Comparison of ENCODE assay signal across 8 cellular contexts in genomic region chr10:110304780-110305421, GRCh38. TPM values are rescaled to one million over a fixed set of nuclear protein-coding genes. Genes with fewer than 3 reads are reported as not detected.
DNase-seq lines count a peak whose midpoint lies in the region; ATAC-seq, FAIRE-seq and TF ChIP-seq lines count a peak whose summit lies in the region.

Gene SMNDC1 (minus strand): TSS chr10:110304920. CDS start chr10:110303587, 1,333 bp downstream.

- FAIRE-seq in D721Med (lab: Jason Lieb, UNC) = no peak

- CTCF ChIA-PET in OCI-LY7 (lab: Charles Lee; ENCODE audit: unreplicated experiment) = interaction anchor here (0.5 to 1.1 kb wide), 4 partner anchors 46 to 242 kb away, joined by 3 to 6 read pairs (median 4); no protein-coding TSS in a partner anchor

- H3K36me3 ChIP-seq in OCI-LY7 (ENCODE audit: insufficient read depth, low read length) = peaks cover 40% of the 10 kb centered on the region

- no peaks in the 10 kb centered on the region for H3K9me3 ChIP-seq in OCI-LY7 (ENCODE audit: low read length)

- ATAC-seq in GM21526 (IDR thresholded peaks at IDR 0.05; ENCODE audit: low FRiP score, unreplicated experiment) = peak; percentile 90

- H3K27me3 Mint-ChIP-seq in endothelial cell (ENCODE audit: unreplicated experiment) = no peaks in the 10 kb centered on the region
- H3K27me3 Mint-ChIP-seq in mesothelial cell of epicardium (ENCODE audit: low read depth) = no peaks in the 10 kb centered on the region

- DNase-seq in D721Med (ENCODE audit: insufficient read length, low spot score) = peak; percentile 35
- peak; percentile 90 for DNase-seq in HuH-7.5 (ENCODE audit: low spot score)
- DNase-seq in OCI-LY7 (ENCODE audit: low spot score) = peak; percentile 99
- DNase-seq in activated T-cell treated with anti-CD3 and anti-CD28 coated beads for 1 hour (ENCODE audit: low read depth) = peak; percentile 96
- DNase-seq in endothelial cell (ENCODE audit: low spot score) = peak; percentile 97
- peak; percentile 95 to 99 for DNase-seq in mesothelial cell of epicardium (ENCODE audit: low spot score in 2 of 2, unreplicated experiment in 2 of 2)
- DNase-seq in stimulated activated CD8-positive, alpha-beta memory T cell treated with anti-CD3 and anti-CD28 coated beads, Interleukin-15, amount 100 ng/mL, for 48 hours (ENCODE audit: low read depth in 2 of 2) = peak; percentile 93 to 95

- H4K20me1 ChIP-seq in OCI-LY7 (ENCODE audit: insufficient read depth, low read length) = peaks cover 38% of the 10 kb centered on the region

- H3K4me1 ChIP-seq in OCI-LY7 (ENCODE audit: insufficient read depth, low read length, poor library complexity, severe bottlenecking) = peaks cover 49% of the 10 kb centered on the region

- H3K27ac Mint-ChIP-seq in endothelial cell (ENCODE audit: unreplicated experiment) (peak within 1 kb of the TSS; percentile 95), mesothelial cell of epicardium (peak within 1 kb of the TSS; percentile 99)

- H3K27ac ChIP-seq in OCI-LY7 (ENCODE audit: low read depth, low read length, poor library complexity, severe bottlenecking) = peak within 1 kb of the TSS; percentile 69

- H3K9me3 Mint-ChIP-seq in endothelial cell (ENCODE audit: unreplicated experiment) = no peaks in the 10 kb centered on the region
- H3K9me3 Mint-ChIP-seq in mesothelial cell of epicardium = no peaks in the 10 kb centered on the region

- H2AFZ ChIP-seq in OCI-LY7 (ENCODE audit: low read length) = peak within 1 kb of the TSS; percentile 87

- intact Hi-C loops in OCI-LY7 (cut with micrococcal nuclease; ENCODE audit: unreplicated experiment) = loop anchor here (2.0 to 10.0 kb wide), 4 partner anchors 98 to 610 kb away; partner anchors contain the start of genes BBIP1, MXI1 and SHOC2

- H3K9me2 ChIP-seq in OCI-LY7 (ENCODE audit: insufficient read depth, low read length) = no peaks in the 10 kb centered on the region

- TF ChIP-seq CTCF in D721Med (IDR thresholded peaks at IDR 0.05; ENCODE audit: insufficient read depth, missing control alignments) (no peak), OCI-LY7 (conservative IDR thresholded peaks at IDR 0.05; ENCODE audit: low read length) (no peak), endothelial cell (IDR thresholded peaks at IDR 0.05; ENCODE audit: unreplicated experiment) (no peak), mesothelial cell of epicardium (IDR thresholded peaks at IDR 0.05; ENCODE audit: unreplicated experiment) (no peak)

- peaks cover 48% of the 10 kb centered on the region for H3K79me2 ChIP-seq in OCI-LY7 (ENCODE audit: insufficient read depth, low read depth, low read length)

- H3K36me3 Mint-ChIP-seq in endothelial cell (ENCODE audit: low read depth, unreplicated experiment) = peaks cover 22% of the 10 kb centered on the region
- peaks cover 10% of the 10 kb centered on the region for H3K36me3 Mint-ChIP-seq in mesothelial cell of epicardium

- H3K4me2 ChIP-seq in OCI-LY7 (ENCODE audit: low read length) = peak within 1 kb of the TSS; percentile 89

- no TSS peak for BruUV-seq in OCI-LY7 (replicated peaks; lab: Mats Ljungman, UMichigan)

- H3K4me3 ChIP-seq in OCI-LY7 (ENCODE audit: low read depth, low read length, poor library complexity, severe bottlenecking) = peak within 1 kb of the TSS; percentile 99

- H3K4me1 Mint-ChIP-seq in endothelial cell (ENCODE audit: unreplicated experiment) (peaks cover 27% of the 10 kb centered on the region), mesothelial cell of epicardium (peaks cover 24% of the 10 kb centered on the region)

- POLR2A ChIA-PET in OCI-LY7 (lab: Charles Lee) = interaction anchor here (0.6 to 1.8 kb wide), 23 partner anchors 8 to 345 kb away, joined by 3 to 18 read pairs (median 4); partner anchors contain the start of gene RBM20

- H3K4me3 Mint-ChIP-seq in endothelial cell (ENCODE audit: unreplicated experiment) (peak within 1 kb of the TSS; percentile 97), mesothelial cell of epicardium (peak within 1 kb of the TSS; percentile 94)

RNA-seq across cellular contexts. Expression of gene SMNDC1, which starts in this region (rescaled TPM):
- total RNA-seq in OCI-LY7 (2014; rRNA removed; shearing (Covaris generic)) = 8.1 and 10.0 TPM in 2 replicates
- total RNA-seq in OCI-LY7 (2022) (51.7 and 52.4 TPM in 2 replicates), endothelial cell (ENCODE audit: unreplicated experiment) (35.4 TPM), mesothelial cell of epicardium (38.5 to 41.4 TPM (median 39.6 TPM) in 3 replicates)

Comparison
In these comparisons a context has a peak if more than half of its experiments do, and no peak if none do; other contexts are left out.
1. Peak in every context shown above with its lines: DNase-seq, ATAC-seq, H3K4me3 ChIP-seq and H3K27ac ChIP-seq.
2. DNase-seq: peak in every context shown above with its lines; median percentile 99 in OCI-LY7; 97 in endothelial cell; 97 in mesothelial cell of epicardium; 96 in activated T-cell treated with anti-CD3 and anti-CD28 coated beads for 1 hour; 94 in stimulated activated CD8-positive, alpha-beta memory T cell treated with anti-CD3 and anti-CD28 coated beads, Interleukin-15, amount 100 ng/mL, for 48 hours; 90 in HuH-7.5; 35 in D721Med.